ENCODE assay signal across 8 cellular contexts in genomic region chr17:60677308-60678117, GRCh38. TPM values are rescaled to one million over a fixed set of nuclear protein-coding genes. Genes with fewer than 3 reads are reported as not detected.
DNase-seq lines count a peak whose midpoint lies in the region; ATAC-seq and TF ChIP-seq lines count a peak whose summit lies in the region.

TSS of gene BCAS3 (plus strand) at chr17:60677851.

- no peaks in the 10 kb centered on the region for H3K27me3 ChIP-seq in SU-DHL-6 (ENCODE audit: low read length)
- H3K27me3 ChIP-seq in cardiac muscle cell = no peaks in the 10 kb centered on the region
- H3K27me3 ChIP-seq in parathyroid adenoma (ENCODE audit: control insufficient read depth, insufficient read depth, low read length) = no peaks in the 10 kb centered on the region
- H3K27me3 ChIP-seq in tibial nerve = no peaks in the 10 kb centered on the region

- ATAC-seq in HG02678 (IDR thresholded peaks at IDR 0.05; ENCODE audit: unreplicated experiment) = peak; percentile 96

- H2AFZ ChIP-seq in SU-DHL-6 (ENCODE audit: low read depth, low read length, severe bottlenecking) (peak within 1 kb of the TSS; percentile 66), parathyroid adenoma (peak within 1 kb of the TSS; percentile 91)

- 0% methylated on average over 51 of the region's 51 CpGs for WGBS in tibial nerve, 2 donors

- peak within 1 kb of the TSS; percentile 73 for H3K4me3 ChIP-seq in SU-DHL-6 (ENCODE audit: insufficient read depth, low read length, poor library complexity, severe bottlenecking)
- H3K4me3 ChIP-seq in cardiac muscle cell = peak within 1 kb of the TSS; percentile 43
- peak within 1 kb of the TSS; percentile 95 for H3K4me3 ChIP-seq in parathyroid adenoma (ENCODE audit: low read depth, low read length)
- H3K4me3 ChIP-seq in tibial nerve = peak within 1 kb of the TSS; percentile 70 to 82 (median 73)

- peak; percentile 80 to 83 for TF ChIP-seq EP300 in tibial nerve (IDR thresholded peaks at IDR 0.05)

- H3K27ac ChIP-seq in SU-DHL-6 (ENCODE audit: low read depth, low read length) (no peak within 1 kb of the TSS), cardiac muscle cell (peak within 1 kb of the TSS; percentile 85), parathyroid adenoma (peak within 1 kb of the TSS; percentile 78), tibial nerve (peak within 1 kb of the TSS; percentile 63 to 90 (median 83))

- no peaks in the 10 kb centered on the region for H3K9me2 ChIP-seq in SU-DHL-6 (replicated peaks; ENCODE audit: insufficient read depth, low read length)

- H3K4me2 ChIP-seq in SU-DHL-6 (ENCODE audit: low read depth, low read length, poor library complexity, severe bottlenecking) = peak within 1 kb of the TSS; percentile 79
- peak within 1 kb of the TSS; percentile 89 for H3K4me2 ChIP-seq in parathyroid adenoma (ENCODE audit: low read length)

- H4K20me1 ChIP-seq in SU-DHL-6 (ENCODE audit: low read depth, low read length) = no peaks in the 10 kb centered on the region

- TF ChIP-seq POLR2A in GM10847 (IDR thresholded peaks at IDR 0.05; ENCODE audit: extremely low read depth, insufficient read length) (peak; percentile 90), tibial nerve (IDR thresholded peaks at IDR 0.05) (peak; percentile 67 to 83)

- no peaks in the 10 kb centered on the region for H3F3A ChIP-seq in SU-DHL-6 (ENCODE audit: insufficient read depth)

- H3K9me3 ChIP-seq in SU-DHL-6 (ENCODE audit: insufficient read depth, low read length) (0 out of 2 replicates have a peak, but pooled peaks cover 4% of the 10 kb centered on the region), cardiac muscle cell (ENCODE audit: low read depth) (no peaks in the 10 kb centered on the region), parathyroid adenoma (ENCODE audit: control insufficient read depth, low read length) (no peaks in the 10 kb centered on the region), tibial nerve (no peaks in the 10 kb centered on the region)

- TF ChIP-seq CTCF in SU-DHL-6 (IDR thresholded peaks at IDR 0.05; ENCODE audit: insufficient read depth, low read length, poor library complexity, severe bottlenecking) = no peak
- no peak for TF ChIP-seq CTCF in cardiac muscle cell (IDR thresholded peaks at IDR 0.05; ENCODE audit: low read depth, low read length)
- TF ChIP-seq CTCF in parathyroid adenoma (IDR thresholded peaks at IDR 0.05) = no peak
- TF ChIP-seq CTCF in tibial nerve (IDR thresholded peaks at IDR 0.05) = peak in 1 of 5 experiments; percentile 27

- H3K9ac ChIP-seq in SU-DHL-6 (ENCODE audit: low read length) (peak within 1 kb of the TSS; percentile 77), parathyroid adenoma (peak within 1 kb of the TSS; percentile 3)

- DNase-seq in NCI-H128 (lab: John Stamatoyannopoulos, UW; ENCODE audit: unreplicated experiment) (peak; percentile 92), cardiac muscle cell (ENCODE audit: low read depth in 1 of 2, low spot score in 1 of 2) (peak; percentile 99), tibial nerve (ENCODE audit: low spot score in 2 of 2) (peak; percentile 96 to 97)
- peak; percentile 95 for DNase-seq in activated naive CD8-positive, alpha-beta T cell treated with anti-CD3 and anti-CD28 coated beads, Interleukin-2, amount 50 U/mL, for 16 hours (ENCODE audit: low read depth, low spot score)

- H3K79me2 ChIP-seq in SU-DHL-6 (ENCODE audit: insufficient read depth, low read length) = no peaks in the 10 kb centered on the region
- no peaks in the 10 kb centered on the region for H3K79me2 ChIP-seq in parathyroid adenoma

- no peaks in the 10 kb centered on the region for H3K36me3 ChIP-seq in SU-DHL-6 (ENCODE audit: low read length)
- no peaks in the 10 kb centered on the region for H3K36me3 ChIP-seq in cardiac muscle cell
- no peaks in the 10 kb centered on the region for H3K36me3 ChIP-seq in parathyroid adenoma (ENCODE audit: control insufficient read depth, insufficient read depth, low read length)
- H3K36me3 ChIP-seq in tibial nerve = peaks cover 0 to 22% (median 0%) of the 10 kb centered on the region in 3 donors

- H3K4me1 ChIP-seq in cardiac muscle cell (ENCODE audit: low read depth) = peaks cover 5% of the 10 kb centered on the region
- H3K4me1 ChIP-seq in parathyroid adenoma = no peaks in the 10 kb centered on the region
- H3K4me1 ChIP-seq in tibial nerve = peaks cover 0 to 15% (median 5%) of the 10 kb centered on the region in 4 donors

RNA-seq across cellular contexts. Expression of gene BCAS3, which starts in this region (rescaled TPM):
- total RNA-seq in cardiac muscle cell (36.5 TPM in 2 replicates), tibial nerve (10 to 100 TPM; 26.4 to 48.1 (median 44.8) TPM)
- polyA plus RNA-seq in cardiac muscle cell = 39.6 and 51.3 TPM in 2 replicates

Comparison
In these comparisons a context has a peak if more than half of its experiments do, and no peak if none do; other contexts are left out.
1. H3K4me3 ChIP-seq: peak in every context shown above with its lines; median percentile 95 in parathyroid adenoma; 73 in SU-DHL-6; 73 in tibial nerve; 43 in cardiac muscle cell.